ENCODE assay signal across 22 cellular contexts in genomic region chr3:102733811-102734574, GRCh38.
DNase-seq lines count a peak whose midpoint lies in the region; FAIRE-seq and TF ChIP-seq lines count a peak whose summit lies in the region.
"Had no signal": no experiment of that assay in that cellular context is flagged by ENCODE, and none has a peak within 500 bp of the region (broad histone marks: within the 10 kb centered on the region; RNA-seq: fewer than 3 reads in every experiment).

No MANE protein-coding gene starts in this region.

- H3K79me2 ChIP-seq in mesendoderm (ENCODE audit: control insufficient read depth, insufficient read depth, low read length): no peaks in the 10 kb centered on the region

- no peak overlapping the region for H4K8ac ChIP-seq in mesendoderm (ENCODE audit: low read depth, low read length)

- H3K27ac ChIP-seq in mesendoderm (ENCODE audit: low read depth, low read length): no peak overlapping the region
- H3K27ac ChIP-seq: epithelial cell of prostate, pancreas had no signal

- no peaks in the 10 kb centered on the region for H3K36me3 Mint-ChIP-seq in activated naive CD8-positive, alpha-beta T cell treated with anti-CD3 and anti-CD28 coated beads for 36 hours
- H3K36me3 Mint-ChIP-seq: type B pancreatic cell had no signal

- TF ChIP-seq EP300 in Ishikawa (IDR thresholded peaks at IDR 0.05; ENCODE audit: borderline replicate concordance): no peak; the same call in 1 of the 2 replicates

- H3K27ac Mint-ChIP-seq in activated naive CD8-positive, alpha-beta T cell treated with anti-CD3 and anti-CD28 coated beads for 36 hours: no peak overlapping the region
- H3K27ac Mint-ChIP-seq: type B pancreatic cell had no signal

- no peaks in the 10 kb centered on the region for H3K27me3 Mint-ChIP-seq in activated naive CD8-positive, alpha-beta T cell treated with anti-CD3 and anti-CD28 coated beads for 36 hours
- H3K27me3 Mint-ChIP-seq: type B pancreatic cell had no signal

- peak; percentile 85 for DNase-seq in AG10803 (ENCODE audit: low read depth)
- DNase-seq in dedifferentiated amniotic fluid mesenchymal stem cell (ENCODE audit: extremely low spot score): peak; percentile 73
- peak; percentile 51 for DNase-seq in mesendoderm
- no peak for DNase-seq in activated naive CD8-positive, alpha-beta T cell treated with anti-CD3 and anti-CD28 coated beads for 36 hours
- no peak for DNase-seq in H54 (ENCODE audit: insufficient read length, low spot score)
- no peak for DNase-seq in HCEC 1CT
- DNase-seq in stimulated activated naive CD4-positive, alpha-beta T cell treated with Interleukin-2 at 50 U/mL for 16 hours (lab: John Stamatoyannopoulos, UW): no peak
- DNase-seq: activated CD4-positive, alpha-beta T cell treated with anti-CD3 and anti-CD28 coated beads, Interleukin-2, amount 50 U/mL, for 4 hours; activated T-cell treated with anti-CD3 and anti-CD28 coated beads, Interleukin-2, amount 50 U/mL, for 48 hours; glutamatergic neuron; islet precursor cell; midbrain; NCI-H1436; NCI-H446; pancreas; stimulated activated naive CD4-positive, alpha-beta T cell had no signal

- H3K4me3 Mint-ChIP-seq in activated naive CD8-positive, alpha-beta T cell treated with anti-CD3 and anti-CD28 coated beads for 36 hours: no peak overlapping the region
- H3K4me3 Mint-ChIP-seq: type B pancreatic cell had no signal

- H3K4ac ChIP-seq in mesendoderm (ENCODE audit: low read depth, low read length): no peak overlapping the region

- no peak overlapping the region for H3K56ac ChIP-seq in mesendoderm (ENCODE audit: low read length)

- H2BK120ac ChIP-seq in mesendoderm (ENCODE audit: low read depth, low read length): no peak overlapping the region

- H4K5ac ChIP-seq in mesendoderm (ENCODE audit: low read length): no peak overlapping the region

- no peaks in the 10 kb centered on the region for H3K27me3 ChIP-seq in mesendoderm (ENCODE audit: insufficient read depth, low read length, poor library complexity)
- H3K27me3 ChIP-seq: pancreas had no signal

- WGBS in mesendoderm (ENCODE audit: extremely low coverage, insufficient coverage, low lambda C conversion rate): no CpG with 5 or more reads among the region's 5 CpGs

- H2AK5ac ChIP-seq in mesendoderm (ENCODE audit: low read length): no peak overlapping the region

- H3K18ac ChIP-seq in mesendoderm (ENCODE audit: low read length): no peak overlapping the region

- H3K36me3 ChIP-seq in mesendoderm (ENCODE audit: control insufficient read depth, insufficient read depth, low read length): no peaks in the 10 kb centered on the region
- H3K36me3 ChIP-seq: pancreas had no signal

- no peaks in the 10 kb centered on the region for H3K79me1 ChIP-seq in mesendoderm (ENCODE audit: low read length)

- no peaks in the 10 kb centered on the region for H3K9me3 Mint-ChIP-seq in activated naive CD8-positive, alpha-beta T cell treated with anti-CD3 and anti-CD28 coated beads for 36 hours
- H3K9me3 Mint-ChIP-seq: type B pancreatic cell had no signal

- H3K4me1 ChIP-seq in mesendoderm (ENCODE audit: control insufficient read depth, low read depth, low read length): no peaks in the 10 kb centered on the region
- H3K4me1 ChIP-seq: pancreas had no signal

- H3K4me1 Mint-ChIP-seq in activated naive CD8-positive, alpha-beta T cell treated with anti-CD3 and anti-CD28 coated beads for 36 hours: no peaks in the 10 kb centered on the region

- no peak overlapping the region for H2BK15ac ChIP-seq in mesendoderm (replicated peaks; ENCODE audit: low read depth)

- no peak overlapping the region for H3K23ac ChIP-seq in mesendoderm (ENCODE audit: low read length)

- no peak overlapping the region for H3K9ac ChIP-seq in mesendoderm (ENCODE audit: low read length)

- TF ChIP-seq RAD21 in Ishikawa (IDR thresholded peaks at IDR 0.05; ENCODE audit: low read depth): no peak

- no peak for FAIRE-seq in H54 (lab: Jason Lieb, UNC)
- FAIRE-seq: G401.6, K562, pancreas had no signal

- no peak overlapping the region for H3K4me2 ChIP-seq in mesendoderm (ENCODE audit: low read length)
- H3K4me2 ChIP-seq: smooth muscle cell had no signal

- no peak for TF ChIP-seq POLR2A in H54 (IDR thresholded peaks at IDR 0.05; ENCODE audit: low read depth, low read length)

- TF ChIP-seq CTCF in AG10803 (conservative IDR thresholded peaks at IDR 0.05; ENCODE audit: low read length): no peak

- H3K4me3 ChIP-seq in AG10803 (ENCODE audit: low read length) (no peak overlapping the region), mesendoderm (ENCODE audit: low read length) (no peak overlapping the region)
- H3K4me3 ChIP-seq: K562, pancreas, smooth muscle cell had no signal

- H2BK5ac ChIP-seq in mesendoderm (ENCODE audit: low read length): no peak overlapping the region

TF ChIP-seq in Ishikawa, 13 proteins besides CTCF, POLR2A, EP300 and RAD21:
- no peak for TF ChIP-seq TCF12 (IDR thresholded peaks at IDR 0.05; ENCODE audit: low read depth)
- no peak for TF ChIP-seq USF1 (IDR thresholded peaks at IDR 0.05)
- TF ChIP-seq, protein P1, sequence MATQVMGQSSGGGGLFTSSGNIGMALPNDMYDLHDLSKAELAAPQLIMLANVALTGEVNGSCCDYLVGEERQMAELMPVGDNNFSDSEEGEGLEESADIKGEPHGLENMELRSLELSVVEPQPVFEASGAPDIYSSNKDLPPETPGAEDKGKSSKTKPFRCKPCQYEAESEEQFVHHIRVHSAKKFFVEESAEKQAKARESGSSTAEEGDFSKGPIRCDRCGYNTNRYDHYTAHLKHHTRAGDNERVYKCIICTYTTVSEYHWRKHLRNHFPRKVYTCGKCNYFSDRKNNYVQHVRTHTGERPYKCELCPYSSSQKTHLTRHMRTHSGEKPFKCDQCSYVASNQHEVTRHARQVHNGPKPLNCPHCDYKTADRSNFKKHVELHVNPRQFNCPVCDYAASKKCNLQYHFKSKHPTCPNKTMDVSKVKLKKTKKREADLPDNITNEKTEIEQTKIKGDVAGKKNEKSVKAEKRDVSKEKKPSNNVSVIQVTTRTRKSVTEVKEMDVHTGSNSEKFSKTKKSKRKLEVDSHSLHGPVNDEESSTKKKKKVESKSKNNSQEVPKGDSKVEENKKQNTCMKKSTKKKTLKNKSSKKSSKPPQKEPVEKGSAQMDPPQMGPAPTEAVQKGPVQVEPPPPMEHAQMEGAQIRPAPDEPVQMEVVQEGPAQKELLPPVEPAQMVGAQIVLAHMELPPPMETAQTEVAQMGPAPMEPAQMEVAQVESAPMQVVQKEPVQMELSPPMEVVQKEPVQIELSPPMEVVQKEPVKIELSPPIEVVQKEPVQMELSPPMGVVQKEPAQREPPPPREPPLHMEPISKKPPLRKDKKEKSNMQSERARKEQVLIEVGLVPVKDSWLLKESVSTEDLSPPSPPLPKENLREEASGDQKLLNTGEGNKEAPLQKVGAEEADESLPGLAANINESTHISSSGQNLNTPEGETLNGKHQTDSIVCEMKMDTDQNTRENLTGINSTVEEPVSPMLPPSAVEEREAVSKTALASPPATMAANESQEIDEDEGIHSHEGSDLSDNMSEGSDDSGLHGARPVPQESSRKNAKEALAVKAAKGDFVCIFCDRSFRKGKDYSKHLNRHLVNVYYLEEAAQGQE (IDR thresholded peaks at IDR 0.05; ENCODE audit: low read depth): no peak
- TF ChIP-seq FOXM1 (IDR thresholded peaks at IDR 0.05; ENCODE audit: borderline replicate concordance, low read depth): no peak
- no peak for TF ChIP-seq TAF1 (IDR thresholded peaks at IDR 0.05; ENCODE audit: low read depth)
- peak; percentile 82 for TF ChIP-seq CEBPB (IDR thresholded peaks at IDR 0.05)
- no peak for TF ChIP-seq YY1 (IDR thresholded peaks at IDR 0.05; ENCODE audit: low read depth)
- TF ChIP-seq NFIC (IDR thresholded peaks at IDR 0.05): peak; percentile 33
- no peak for TF ChIP-seq CREB1 (IDR thresholded peaks at IDR 0.05; ENCODE audit: low read depth)
- TF ChIP-seq EGR1 (IDR thresholded peaks at IDR 0.05): no peak
- TF ChIP-seq ZBTB7A (IDR thresholded peaks at IDR 0.05; ENCODE audit: low read depth): no peak
- peak; percentile 86 for TF ChIP-seq TEAD4 (IDR thresholded peaks at IDR 0.05)
- TF ChIP-seq MAX (IDR thresholded peaks at IDR 0.05): no peak

Comparison
In these comparisons a context has a peak if more than half of its experiments do, and no peak if none do; other contexts are left out.
1. DNase-seq: peak in AG10803 (single experiment), dedifferentiated amniotic fluid mesenchymal stem cell (single experiment) and mesendoderm (single experiment); none in activated naive CD8-positive, alpha-beta T cell treated with anti-CD3 and anti-CD28 coated beads for 36 hours (single experiment), H54 (single experiment), HCEC 1CT (single experiment) and stimulated activated naive CD4-positive, alpha-beta T cell treated with Interleukin-2 at 50 U/mL for 16 hours (single experiment).